In genomic region chr3:109125902-109126301, GRCh38 we compare ENCODE assay signal across 26 cellular contexts. TPM values are rescaled to one million over a fixed set of nuclear protein-coding genes. Genes with fewer than 3 reads are reported as not detected.
"Had no signal": no experiment of that assay in that cellular context is flagged by ENCODE, and none has a peak within 500 bp of the region (broad histone marks: within the 10 kb centered on the region; RNA-seq: fewer than 3 reads in every experiment).

No MANE protein-coding gene starts in this region.

- H3K27me3 ChIP-seq: brain microvascular endothelial cell, right atrium auricular region, upper lobe of right lung had no signal

- H3K36me3 ChIP-seq: brain microvascular endothelial cell, lower lobe of right lung, right atrium auricular region, upper lobe of right lung had no signal

- H3K4me3 Mint-ChIP-seq: stimulated activated naive CD8-positive, alpha-beta T cell treated with anti-CD3 and anti-CD28 coated beads, Interleukin-15, Interleukin-2, amounts not matched to agents 100 ng/mL and 50 ng/mL, for 24 hours had no signal

- H3K27ac ChIP-seq: brain microvascular endothelial cell, coronary artery, lower lobe of right lung, right atrium auricular region, skin epidermis, upper lobe of right lung, VCaP had no signal

- H3K4me1 ChIP-seq: lower lobe of right lung, right atrium auricular region, upper lobe of right lung had no signal

- H3K27ac Mint-ChIP-seq: stimulated activated naive CD8-positive, alpha-beta T cell treated with anti-CD3 and anti-CD28 coated beads, Interleukin-15, Interleukin-2, amounts not matched to agents 100 ng/mL and 50 ng/mL, for 24 hours had no signal

- ATAC-seq: lower lobe of right lung, upper lobe of right lung had no signal

- H3K27me3 Mint-ChIP-seq: stimulated activated naive CD8-positive, alpha-beta T cell treated with anti-CD3 and anti-CD28 coated beads, Interleukin-15, Interleukin-2, amounts not matched to agents 100 ng/mL and 50 ng/mL, for 24 hours had no signal

- DNase-seq: activated CD4-positive, alpha-beta T cell treated with anti-CD3 and anti-CD28 coated beads for 1 hour; activated CD8-positive, alpha-beta memory T cell treated with anti-CD3 and anti-CD28 coated beads for 24 hours; activated CD8-positive, alpha-beta memory T cell treated with anti-CD3 and anti-CD28 coated beads, Interleukin-2, amount 50 U/mL, for 48 hours; activated effector memory CD4-positive, alpha-beta T cell treated with anti-CD3 and anti-CD28 coated beads, Interleukin-2, amount 50 U/mL, for 16 hours; activated naive CD4-positive, alpha-beta T cell treated with anti-CD3 and anti-CD28 coated beads, Interleukin-2, amount 50 U/mL, for 16 hours; activated T-cell treated with anti-CD3 and anti-CD28 coated beads, Interleukin-2, amount 50 U/mL, for 48 hours; aorta; brain microvascular endothelial cell; central memory CD4-positive, alpha-beta T cell; head of caudate nucleus; lower lobe of right lung; occipital lobe; stimulated activated CD4-positive, alpha-beta T cell treated with anti-CD3 and anti-CD28 coated beads, Interleukin-15, amount 100 ng/mL, for 24 hours; stimulated activated CD4-positive, alpha-beta T cell treated with anti-CD3 and anti-CD28 coated beads, Interleukin-2, amount 100 ng/mL, for 48 hours; T-helper 2 cell; upper lobe of right lung had no signal

- H3K4me3 ChIP-seq: coronary artery, lower lobe of right lung, right atrium auricular region, skin epidermis, upper lobe of right lung had no signal

- H3K9me3 ChIP-seq: lower lobe of right lung, right atrium auricular region, upper lobe of right lung had no signal

RNA-seq across cellular contexts. Expression of gene MORC1, which starts 8.0 kb away (rescaled TPM):
- total RNA-seq: aorta, lower lobe of right lung, posterior vena cava, right atrium auricular region, upper lobe of right lung had no signal
- polyA plus RNA-seq: aorta, esophagus, neural cell had no signal

RNA-seq across cellular contexts. Expression of gene C3orf85, which starts 10.6 kb away (rescaled TPM):
- total RNA-seq: aorta, frontal cortex, lower lobe of right lung, occipital lobe, posterior vena cava, right atrium auricular region, temporal lobe, upper lobe of right lung had no signal
- polyA plus RNA-seq: esophagus, neural cell had no signal
